In genomic region chr1:248449821-248450465, GRCh38 we compare ENCODE assay signal across 21 cellular contexts. TPM values are rescaled to one million over a fixed set of nuclear protein-coding genes. Genes with fewer than 3 reads are reported as not detected.
"Had no signal": no experiment of that assay in that cellular context is flagged by ENCODE, and none has a peak within 500 bp of the region (broad histone marks: within the 10 kb centered on the region; RNA-seq: fewer than 3 reads in every experiment).

No MANE protein-coding gene starts in this region.

RNA-seq across cellular contexts. Expression of gene OR2T2, which starts 4.5 kb away (rescaled TPM):
- total RNA-seq: activated naive CD4-positive, alpha-beta T cell treated with anti-CD3 and anti-CD28 coated beads, Interleukin-2, amount 50 U/mL, for 72 hours; activated T-cell treated with anti-CD3 and anti-CD28 coated beads, Interleukin-2, amount 50 U/mL, for 72 hours; breast epithelium; endodermal cell; esophagus muscularis mucosa; foreskin keratinocyte; heart left ventricle; left colon; liver; mammary epithelial cell; mesothelial cell of epicardium; naive thymus-derived CD4-positive, alpha-beta T cell; progenitor cell of endocrine pancreas; renal cortical epithelial cell; right lobe of liver; skeletal muscle tissue; subcutaneous adipose tissue; thoracic aorta had no signal

RNA-seq across cellular contexts. Expression of gene OR2T3, which starts 23.2 kb away (rescaled TPM):
- total RNA-seq: activated naive CD4-positive, alpha-beta T cell treated with anti-CD3 and anti-CD28 coated beads, Interleukin-2, amount 50 U/mL, for 72 hours; activated T-cell treated with anti-CD3 and anti-CD28 coated beads, Interleukin-2, amount 50 U/mL, for 72 hours; breast epithelium; endodermal cell; esophagus muscularis mucosa; foreskin keratinocyte; heart left ventricle; kidney; left colon; liver; mammary epithelial cell; mesothelial cell of epicardium; naive thymus-derived CD4-positive, alpha-beta T cell; ovary; progenitor cell of endocrine pancreas; renal cortical epithelial cell; right lobe of liver; skeletal muscle tissue; subcutaneous adipose tissue; thoracic aorta; uterus had no signal

RNA-seq across cellular contexts. Expression of gene OR2T5, which starts 38.4 kb away (rescaled TPM):
- total RNA-seq: activated naive CD4-positive, alpha-beta T cell treated with anti-CD3 and anti-CD28 coated beads, Interleukin-2, amount 50 U/mL, for 72 hours; activated T-cell treated with anti-CD3 and anti-CD28 coated beads, Interleukin-2, amount 50 U/mL, for 72 hours; breast epithelium; endodermal cell; esophagus muscularis mucosa; foreskin keratinocyte; heart left ventricle; left colon; liver; mammary epithelial cell; mesothelial cell of epicardium; naive thymus-derived CD4-positive, alpha-beta T cell; progenitor cell of endocrine pancreas; renal cortical epithelial cell; right lobe of liver; skeletal muscle tissue; subcutaneous adipose tissue; thoracic aorta; uterus had no signal

RNA-seq across cellular contexts. Expression of gene OR2T1, which starts 47.1 kb away (rescaled TPM):
- total RNA-seq: activated naive CD4-positive, alpha-beta T cell treated with anti-CD3 and anti-CD28 coated beads, Interleukin-2, amount 50 U/mL, for 72 hours; activated T-cell treated with anti-CD3 and anti-CD28 coated beads, Interleukin-2, amount 50 U/mL, for 72 hours; breast epithelium; endodermal cell; esophagus muscularis mucosa; foreskin keratinocyte; heart left ventricle; kidney; left colon; liver; mammary epithelial cell; mesothelial cell of epicardium; naive thymus-derived CD4-positive, alpha-beta T cell; ovary; progenitor cell of endocrine pancreas; renal cortical epithelial cell; right lobe of liver; skeletal muscle tissue; subcutaneous adipose tissue; thoracic aorta; uterus had no signal

RNA-seq across cellular contexts. Expression of gene OR2G6, which starts 57.9 kb away (rescaled TPM):
- total RNA-seq: activated naive CD4-positive, alpha-beta T cell treated with anti-CD3 and anti-CD28 coated beads, Interleukin-2, amount 50 U/mL, for 72 hours; activated T-cell treated with anti-CD3 and anti-CD28 coated beads, Interleukin-2, amount 50 U/mL, for 72 hours; breast epithelium; endodermal cell; esophagus muscularis mucosa; foreskin keratinocyte; heart left ventricle; left colon; liver; mammary epithelial cell; naive thymus-derived CD4-positive, alpha-beta T cell; progenitor cell of endocrine pancreas; right lobe of liver; skeletal muscle tissue; subcutaneous adipose tissue; thoracic aorta; uterus had no signal
